ENCODE assay signal across 1 cellular context in the genomic region with DNA sequence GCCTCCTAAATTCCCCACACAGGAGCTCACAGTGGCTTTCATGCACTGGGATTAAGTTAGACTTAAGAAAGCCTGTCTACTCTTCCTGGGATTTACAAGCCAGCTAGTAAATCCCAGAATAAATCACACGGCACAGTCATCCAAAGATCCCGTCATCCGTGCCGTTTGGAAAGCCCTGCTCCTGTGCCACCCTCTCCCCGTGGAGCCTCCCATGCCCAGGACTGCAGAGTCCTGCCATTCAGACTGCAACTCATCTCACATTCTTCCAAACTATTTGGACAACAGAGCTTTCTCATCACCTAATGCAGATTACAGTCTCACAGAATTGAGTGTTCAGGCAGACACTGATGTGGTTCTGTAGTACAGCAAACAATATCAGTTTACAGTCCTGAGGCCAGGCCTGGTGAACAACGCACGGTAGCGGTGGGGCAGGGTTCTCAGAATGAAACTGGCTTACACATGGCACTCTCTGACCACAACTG.
TF ChIP-seq lines count a peak whose summit lies in the region.

No MANE protein-coding gene starts in this region.

TF ChIP-seq in HepG2, 621 proteins besides CTCF, POLR2A, EP300 and RAD21 (continued from another document):
- TF ChIP-seq, protein P1, sequence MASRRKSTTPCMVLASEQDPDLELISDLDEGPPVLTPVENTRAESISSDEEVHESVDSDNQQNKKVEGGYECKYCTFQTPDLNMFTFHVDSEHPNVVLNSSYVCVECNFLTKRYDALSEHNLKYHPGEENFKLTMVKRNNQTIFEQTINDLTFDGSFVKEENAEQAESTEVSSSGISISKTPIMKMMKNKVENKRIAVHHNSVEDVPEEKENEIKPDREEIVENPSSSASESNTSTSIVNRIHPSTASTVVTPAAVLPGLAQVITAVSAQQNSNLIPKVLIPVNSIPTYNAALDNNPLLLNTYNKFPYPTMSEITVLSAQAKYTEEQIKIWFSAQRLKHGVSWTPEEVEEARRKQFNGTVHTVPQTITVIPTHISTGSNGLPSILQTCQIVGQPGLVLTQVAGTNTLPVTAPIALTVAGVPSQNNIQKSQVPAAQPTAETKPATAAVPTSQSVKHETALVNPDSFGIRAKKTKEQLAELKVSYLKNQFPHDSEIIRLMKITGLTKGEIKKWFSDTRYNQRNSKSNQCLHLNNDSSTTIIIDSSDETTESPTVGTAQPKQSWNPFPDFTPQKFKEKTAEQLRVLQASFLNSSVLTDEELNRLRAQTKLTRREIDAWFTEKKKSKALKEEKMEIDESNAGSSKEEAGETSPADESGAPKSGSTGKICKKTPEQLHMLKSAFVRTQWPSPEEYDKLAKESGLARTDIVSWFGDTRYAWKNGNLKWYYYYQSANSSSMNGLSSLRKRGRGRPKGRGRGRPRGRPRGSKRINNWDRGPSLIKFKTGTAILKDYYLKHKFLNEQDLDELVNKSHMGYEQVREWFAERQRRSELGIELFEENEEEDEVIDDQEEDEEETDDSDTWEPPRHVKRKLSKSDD (CRISPR knock-in tag; IDR thresholded peaks at IDR 0.05; ENCODE audit: low read depth) = no peak
- TF ChIP-seq, protein P2, sequence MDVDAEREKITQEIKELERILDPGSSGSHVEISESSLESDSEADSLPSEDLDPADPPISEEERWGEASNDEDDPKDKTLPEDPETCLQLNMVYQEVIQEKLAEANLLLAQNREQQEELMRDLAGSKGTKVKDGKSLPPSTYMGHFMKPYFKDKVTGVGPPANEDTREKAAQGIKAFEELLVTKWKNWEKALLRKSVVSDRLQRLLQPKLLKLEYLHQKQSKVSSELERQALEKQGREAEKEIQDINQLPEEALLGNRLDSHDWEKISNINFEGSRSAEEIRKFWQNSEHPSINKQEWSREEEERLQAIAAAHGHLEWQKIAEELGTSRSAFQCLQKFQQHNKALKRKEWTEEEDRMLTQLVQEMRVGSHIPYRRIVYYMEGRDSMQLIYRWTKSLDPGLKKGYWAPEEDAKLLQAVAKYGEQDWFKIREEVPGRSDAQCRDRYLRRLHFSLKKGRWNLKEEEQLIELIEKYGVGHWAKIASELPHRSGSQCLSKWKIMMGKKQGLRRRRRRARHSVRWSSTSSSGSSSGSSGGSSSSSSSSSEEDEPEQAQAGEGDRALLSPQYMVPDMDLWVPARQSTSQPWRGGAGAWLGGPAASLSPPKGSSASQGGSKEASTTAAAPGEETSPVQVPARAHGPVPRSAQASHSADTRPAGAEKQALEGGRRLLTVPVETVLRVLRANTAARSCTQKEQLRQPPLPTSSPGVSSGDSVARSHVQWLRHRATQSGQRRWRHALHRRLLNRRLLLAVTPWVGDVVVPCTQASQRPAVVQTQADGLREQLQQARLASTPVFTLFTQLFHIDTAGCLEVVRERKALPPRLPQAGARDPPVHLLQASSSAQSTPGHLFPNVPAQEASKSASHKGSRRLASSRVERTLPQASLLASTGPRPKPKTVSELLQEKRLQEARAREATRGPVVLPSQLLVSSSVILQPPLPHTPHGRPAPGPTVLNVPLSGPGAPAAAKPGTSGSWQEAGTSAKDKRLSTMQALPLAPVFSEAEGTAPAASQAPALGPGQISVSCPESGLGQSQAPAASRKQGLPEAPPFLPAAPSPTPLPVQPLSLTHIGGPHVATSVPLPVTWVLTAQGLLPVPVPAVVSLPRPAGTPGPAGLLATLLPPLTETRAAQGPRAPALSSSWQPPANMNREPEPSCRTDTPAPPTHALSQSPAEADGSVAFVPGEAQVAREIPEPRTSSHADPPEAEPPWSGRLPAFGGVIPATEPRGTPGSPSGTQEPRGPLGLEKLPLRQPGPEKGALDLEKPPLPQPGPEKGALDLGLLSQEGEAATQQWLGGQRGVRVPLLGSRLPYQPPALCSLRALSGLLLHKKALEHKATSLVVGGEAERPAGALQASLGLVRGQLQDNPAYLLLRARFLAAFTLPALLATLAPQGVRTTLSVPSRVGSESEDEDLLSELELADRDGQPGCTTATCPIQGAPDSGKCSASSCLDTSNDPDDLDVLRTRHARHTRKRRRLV (CRISPR knock-in tag; IDR thresholded peaks at IDR 0.05) = no peak
- TF ChIP-seq, protein P3, sequence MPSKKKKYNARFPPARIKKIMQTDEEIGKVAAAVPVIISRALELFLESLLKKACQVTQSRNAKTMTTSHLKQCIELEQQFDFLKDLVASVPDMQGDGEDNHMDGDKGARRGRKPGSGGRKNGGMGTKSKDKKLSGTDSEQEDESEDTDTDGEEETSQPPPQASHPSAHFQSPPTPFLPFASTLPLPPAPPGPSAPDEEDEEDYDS (CRISPR knock-in tag; IDR thresholded peaks at IDR 0.05) = no peak
- TF ChIP-seq KDM3A (CRISPR knock-in tag; IDR thresholded peaks at IDR 0.05; ENCODE audit: low read depth) (no peak), FLYWCH1 (CRISPR knock-in tag; IDR thresholded peaks at IDR 0.05) (no peak), POGZ (CRISPR knock-in tag; IDR thresholded peaks at IDR 0.05) (no peak), JUND (CRISPR knock-in tag; IDR thresholded peaks at IDR 0.05) (no peak), MEF2D (CRISPR knock-in tag; IDR thresholded peaks at IDR 0.05) (no peak), GFI1 (CRISPR knock-in tag; IDR thresholded peaks at IDR 0.05; ENCODE audit: borderline replicate concordance) (peak; percentile 56; the same call in 1 of the 2 replicates), BHLHE40 (IDR thresholded peaks at IDR 0.05; ENCODE audit: low read length) (no peak), ZEB1 (IDR thresholded peaks at IDR 0.05; ENCODE audit: insufficient replicate concordance, low read depth) (no peak), ZNF543 (CRISPR knock-in tag; IDR thresholded peaks at IDR 0.05) (no peak), ZNF501 (CRISPR knock-in tag; IDR thresholded peaks at IDR 0.05) (0 out of 2 replicates have a peak, but pooled peaks have one; percentile 7), PTBP1 (IDR thresholded peaks at IDR 0.05; ENCODE audit: low read depth, low read length, poor library complexity, severe bottlenecking) (no peak), ZNF337 (CRISPR knock-in tag; IDR thresholded peaks at IDR 0.05; ENCODE audit: borderline replicate concordance, low read depth) (no peak), ZBTB42 (CRISPR knock-in tag; IDR thresholded peaks at IDR 0.05) (no peak), SRSF4 (IDR thresholded peaks at IDR 0.05; ENCODE audit: low read depth, low read length, poor library complexity, severe bottlenecking) (no peak), GATAD2A (CRISPR knock-in tag; IDR thresholded peaks at IDR 0.05) (no peak)
- TF ChIP-seq, protein P4, sequence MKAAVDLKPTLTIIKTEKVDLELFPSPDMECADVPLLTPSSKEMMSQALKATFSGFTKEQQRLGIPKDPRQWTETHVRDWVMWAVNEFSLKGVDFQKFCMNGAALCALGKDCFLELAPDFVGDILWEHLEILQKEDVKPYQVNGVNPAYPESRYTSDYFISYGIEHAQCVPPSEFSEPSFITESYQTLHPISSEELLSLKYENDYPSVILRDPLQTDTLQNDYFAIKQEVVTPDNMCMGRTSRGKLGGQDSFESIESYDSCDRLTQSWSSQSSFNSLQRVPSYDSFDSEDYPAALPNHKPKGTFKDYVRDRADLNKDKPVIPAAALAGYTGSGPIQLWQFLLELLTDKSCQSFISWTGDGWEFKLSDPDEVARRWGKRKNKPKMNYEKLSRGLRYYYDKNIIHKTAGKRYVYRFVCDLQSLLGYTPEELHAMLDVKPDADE (CRISPR knock-in tag; IDR thresholded peaks at IDR 0.05) = no peak
- TF ChIP-seq, protein P5, sequence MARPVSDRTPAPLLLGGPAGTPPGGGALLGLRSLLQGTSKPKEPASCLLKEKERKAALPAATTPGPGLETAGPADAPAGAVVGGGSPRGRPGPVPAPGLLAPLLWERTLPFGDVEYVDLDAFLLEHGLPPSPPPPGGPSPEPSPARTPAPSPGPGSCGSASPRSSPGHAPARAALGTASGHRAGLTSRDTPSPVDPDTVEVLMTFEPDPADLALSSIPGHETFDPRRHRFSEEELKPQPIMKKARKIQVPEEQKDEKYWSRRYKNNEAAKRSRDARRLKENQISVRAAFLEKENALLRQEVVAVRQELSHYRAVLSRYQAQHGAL (CRISPR knock-in tag; IDR thresholded peaks at IDR 0.05; ENCODE audit: not compliant biosample characterization) = no peak
- TF ChIP-seq, protein P6, sequence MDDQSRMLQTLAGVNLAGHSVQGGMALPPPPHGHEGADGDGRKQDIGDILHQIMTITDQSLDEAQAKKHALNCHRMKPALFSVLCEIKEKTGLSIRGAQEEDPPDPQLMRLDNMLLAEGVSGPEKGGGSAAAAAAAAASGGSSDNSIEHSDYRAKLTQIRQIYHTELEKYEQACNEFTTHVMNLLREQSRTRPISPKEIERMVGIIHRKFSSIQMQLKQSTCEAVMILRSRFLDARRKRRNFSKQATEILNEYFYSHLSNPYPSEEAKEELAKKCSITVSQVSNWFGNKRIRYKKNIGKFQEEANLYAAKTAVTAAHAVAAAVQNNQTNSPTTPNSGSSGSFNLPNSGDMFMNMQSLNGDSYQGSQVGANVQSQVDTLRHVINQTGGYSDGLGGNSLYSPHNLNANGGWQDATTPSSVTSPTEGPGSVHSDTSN (CRISPR knock-in tag; IDR thresholded peaks at IDR 0.05; ENCODE audit: borderline replicate concordance) = no peak
- TF ChIP-seq, protein P7, sequence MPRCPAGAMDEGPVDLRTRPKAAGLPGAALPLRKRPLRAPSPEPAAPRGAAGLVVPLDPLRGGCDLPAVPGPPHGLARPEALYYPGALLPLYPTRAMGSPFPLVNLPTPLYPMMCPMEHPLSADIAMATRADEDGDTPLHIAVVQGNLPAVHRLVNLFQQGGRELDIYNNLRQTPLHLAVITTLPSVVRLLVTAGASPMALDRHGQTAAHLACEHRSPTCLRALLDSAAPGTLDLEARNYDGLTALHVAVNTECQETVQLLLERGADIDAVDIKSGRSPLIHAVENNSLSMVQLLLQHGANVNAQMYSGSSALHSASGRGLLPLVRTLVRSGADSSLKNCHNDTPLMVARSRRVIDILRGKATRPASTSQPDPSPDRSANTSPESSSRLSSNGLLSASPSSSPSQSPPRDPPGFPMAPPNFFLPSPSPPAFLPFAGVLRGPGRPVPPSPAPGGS (CRISPR knock-in tag; IDR thresholded peaks at IDR 0.05) = no peak
- TF ChIP-seq, protein P8, sequence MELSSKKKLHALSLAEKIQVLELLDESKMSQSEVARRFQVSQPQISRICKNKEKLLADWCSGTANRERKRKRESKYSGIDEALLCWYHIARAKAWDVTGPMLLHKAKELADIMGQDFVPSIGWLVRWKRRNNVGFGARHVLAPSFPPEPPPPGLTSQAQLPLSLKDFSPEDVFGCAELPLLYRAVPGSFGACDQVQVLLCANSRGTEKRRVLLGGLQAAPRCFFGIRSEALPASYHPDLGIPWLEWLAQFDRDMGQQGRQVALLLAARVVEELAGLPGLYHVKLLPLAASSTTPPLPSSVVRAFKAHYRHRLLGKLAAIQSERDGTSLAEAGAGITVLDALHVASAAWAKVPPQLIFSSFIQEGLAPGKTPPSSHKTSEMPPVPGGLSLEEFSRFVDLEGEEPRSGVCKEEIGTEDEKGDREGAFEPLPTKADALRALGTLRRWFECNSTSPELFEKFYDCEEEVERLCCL (CRISPR knock-in tag; IDR thresholded peaks at IDR 0.05; ENCODE audit: borderline replicate concordance) = no peak
- TF ChIP-seq, protein P9, sequence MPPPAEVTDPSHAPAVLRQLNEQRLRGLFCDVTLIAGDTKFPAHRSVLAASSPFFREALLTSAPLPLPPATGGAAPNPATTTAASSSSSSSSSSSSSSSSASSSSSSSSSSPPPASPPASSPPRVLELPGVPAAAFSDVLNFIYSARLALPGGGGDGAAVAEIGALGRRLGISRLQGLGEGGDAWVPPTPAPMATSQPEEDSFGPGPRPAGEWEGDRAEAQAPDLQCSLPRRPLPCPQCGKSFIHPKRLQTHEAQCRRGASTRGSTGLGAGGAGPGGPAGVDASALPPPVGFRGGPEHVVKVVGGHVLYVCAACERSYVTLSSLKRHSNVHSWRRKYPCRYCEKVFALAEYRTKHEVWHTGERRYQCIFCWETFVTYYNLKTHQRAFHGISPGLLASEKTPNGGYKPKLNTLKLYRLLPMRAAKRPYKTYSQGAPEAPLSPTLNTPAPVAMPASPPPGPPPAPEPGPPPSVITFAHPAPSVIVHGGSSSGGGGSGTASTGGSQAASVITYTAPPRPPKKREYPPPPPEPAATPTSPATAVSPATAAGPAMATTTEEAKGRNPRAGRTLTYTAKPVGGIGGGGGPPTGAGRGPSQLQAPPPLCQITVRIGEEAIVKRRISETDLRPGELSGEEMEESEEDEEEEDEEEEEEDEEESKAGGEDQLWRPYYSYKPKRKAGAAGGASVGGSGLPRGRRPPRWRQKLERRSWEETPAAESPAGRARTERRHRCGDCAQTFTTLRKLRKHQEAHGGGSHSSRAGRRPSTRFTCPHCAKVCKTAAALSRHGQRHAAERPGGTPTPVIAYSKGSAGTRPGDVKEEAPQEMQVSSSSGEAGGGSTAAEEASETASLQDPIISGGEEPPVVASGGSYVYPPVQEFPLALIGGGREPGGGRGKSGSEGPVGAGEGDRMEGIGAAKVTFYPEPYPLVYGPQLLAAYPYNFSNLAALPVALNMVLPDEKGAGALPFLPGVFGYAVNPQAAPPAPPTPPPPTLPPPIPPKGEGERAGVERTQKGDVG (CRISPR knock-in tag; IDR thresholded peaks at IDR 0.05; ENCODE audit: borderline replicate concordance) = 0 out of 2 replicates have a peak, but pooled peaks have one; percentile 20
- TF ChIP-seq, protein P10, sequence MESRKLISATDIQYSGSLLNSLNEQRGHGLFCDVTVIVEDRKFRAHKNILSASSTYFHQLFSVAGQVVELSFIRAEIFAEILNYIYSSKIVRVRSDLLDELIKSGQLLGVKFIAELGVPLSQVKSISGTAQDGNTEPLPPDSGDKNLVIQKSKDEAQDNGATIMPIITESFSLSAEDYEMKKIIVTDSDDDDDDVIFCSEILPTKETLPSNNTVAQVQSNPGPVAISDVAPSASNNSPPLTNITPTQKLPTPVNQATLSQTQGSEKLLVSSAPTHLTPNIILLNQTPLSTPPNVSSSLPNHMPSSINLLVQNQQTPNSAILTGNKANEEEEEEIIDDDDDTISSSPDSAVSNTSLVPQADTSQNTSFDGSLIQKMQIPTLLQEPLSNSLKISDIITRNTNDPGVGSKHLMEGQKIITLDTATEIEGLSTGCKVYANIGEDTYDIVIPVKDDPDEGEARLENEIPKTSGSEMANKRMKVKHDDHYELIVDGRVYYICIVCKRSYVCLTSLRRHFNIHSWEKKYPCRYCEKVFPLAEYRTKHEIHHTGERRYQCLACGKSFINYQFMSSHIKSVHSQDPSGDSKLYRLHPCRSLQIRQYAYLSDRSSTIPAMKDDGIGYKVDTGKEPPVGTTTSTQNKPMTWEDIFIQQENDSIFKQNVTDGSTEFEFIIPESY (CRISPR knock-in tag; IDR thresholded peaks at IDR 0.05) = peak; percentile 75
TF ChIP-seq in HepG2: peak in this region for 4.
